Comparison of ENCODE assay signal across 12 cellular contexts in the genomic region with DNA sequence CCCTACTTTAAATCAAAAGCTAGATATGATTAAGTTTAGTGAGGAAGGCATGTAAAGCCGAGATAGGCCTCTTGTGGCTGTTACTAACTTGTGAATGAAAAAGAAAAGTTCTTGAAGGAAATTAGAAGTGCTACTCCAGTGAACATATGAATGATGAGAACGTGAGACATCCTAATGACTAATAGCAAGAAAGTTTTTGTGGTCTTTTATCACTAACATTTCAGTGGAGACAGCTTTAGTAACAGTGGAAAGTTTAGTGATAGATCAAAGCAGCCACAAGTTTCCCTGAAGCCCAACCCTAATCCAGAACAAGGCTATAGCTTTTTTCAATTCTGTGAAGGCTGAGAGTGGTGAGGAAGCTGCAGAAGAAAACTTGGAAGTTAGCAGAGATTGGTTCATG.
DNase-seq lines count a peak whose midpoint lies in the region; ATAC-seq and TF ChIP-seq lines count a peak whose summit lies in the region.
"Had no signal": no experiment of that assay in that cellular context is flagged by ENCODE, and none has a peak within 500 bp of the region (broad histone marks: within the 10 kb centered on the region; RNA-seq: fewer than 3 reads in every experiment).

No MANE protein-coding gene starts in this region.

- no peak for TF ChIP-seq CTCF in GM10248 (IDR thresholded peaks at IDR 0.05; ENCODE audit: control extremely low read depth, extremely low read depth, low read depth, missing control alignments)
- TF ChIP-seq CTCF in Calu3 (IDR thresholded peaks at IDR 0.05; ENCODE audit: unreplicated experiment): no peak
- no peak for TF ChIP-seq CTCF in colonic mucosa (IDR thresholded peaks at IDR 0.05)

- H3K4me1 Mint-ChIP-seq in Calu3 (ENCODE audit: low read depth, unreplicated experiment): peaks cover 7% of the 10 kb centered on the region

- H3K36me3 Mint-ChIP-seq in Calu3 (ENCODE audit: insufficient read depth, unreplicated experiment): no peaks in the 10 kb centered on the region
- H3K36me3 Mint-ChIP-seq: brain had no signal

- DNase-seq in GM10248 (ENCODE audit: extremely low spot score) (peak; percentile 10), RPMI7951 (ENCODE audit: low read depth) (peak; percentile 14), fibroblast of peridontal ligament (ENCODE audit: extremely low read depth) (peak; percentile 4), ureter (ENCODE audit: low spot score) (no peak), hypothalamus (lab: John Stamatoyannopoulos, UW) (no peak), Calu3 (no peak), colonic mucosa (no peak)
- DNase-seq: NCI-H1417 treated with DMSO at 0.1 percent for 48 hours, SW 1271, upper lobe of left lung had no signal

- H3K9ac ChIP-seq in colonic mucosa (ENCODE audit: low read depth in 2 of 2, low read length in 2 of 2): no peak overlapping the region

- H3K27me3 ChIP-seq in colonic mucosa: no peaks in the 10 kb centered on the region
- H3K27me3 ChIP-seq: upper lobe of left lung had no signal

- no peak overlapping the region for H3K4me3 ChIP-seq in colonic mucosa
- H3K4me3 ChIP-seq: upper lobe of left lung had no signal

- BruUV-seq in Calu3 (replicated peaks; lab: Mats Ljungman, UMichigan): no TSS peak

- CTCF ChIA-PET in GM10248 (lab: Yijun Ruan, JAX) (interaction anchor here (1.1 to 1.6 kb wide), 4 partner anchors 33 to 477 kb away, joined by 3 to 5 read pairs (median 4); no protein-coding TSS in a partner anchor), Calu3 (lab: Charles Lee) (no interaction called here)

- no peak overlapping the region for H3K27ac ChIP-seq in colonic mucosa
- H3K27ac ChIP-seq: upper lobe of left lung had no signal

- no peak overlapping the region for H3K4me3 Mint-ChIP-seq in Calu3 (ENCODE audit: low read depth, unreplicated experiment)
- H3K4me3 Mint-ChIP-seq: brain had no signal

- intact Hi-C loops in Calu3 (cut with micrococcal nuclease; ENCODE audit: unreplicated experiment) (no loop called here), colonic mucosa (cut with DNase I) (loop anchor here (10.0 kb wide), 1 partner anchor 476 kb away; no protein-coding TSS in a partner anchor)

- no peak overlapping the region for H3K27ac Mint-ChIP-seq in Calu3 (ENCODE audit: unreplicated experiment)
- H3K27ac Mint-ChIP-seq: brain had no signal

- no peaks in the 10 kb centered on the region for H3K36me3 ChIP-seq in colonic mucosa
- H3K36me3 ChIP-seq: upper lobe of left lung had no signal

- no peaks in the 10 kb centered on the region for H3K4me1 ChIP-seq in colonic mucosa

- H3K9me3 Mint-ChIP-seq in Calu3 (ENCODE audit: low read depth, unreplicated experiment): no peaks in the 10 kb centered on the region
- H3K9me3 Mint-ChIP-seq: brain had no signal

- no peaks in the 10 kb centered on the region for H3K27me3 Mint-ChIP-seq in Calu3 (ENCODE audit: unreplicated experiment)
- H3K27me3 Mint-ChIP-seq: brain had no signal

- peak; percentile 63 for ATAC-seq in GM21367 (IDR thresholded peaks at IDR 0.05; ENCODE audit: unreplicated experiment)

- POLR2A ChIA-PET in GM10248 (lab: Yijun Ruan, JAX): no interaction called here

- no peaks in the 10 kb centered on the region for H3K9me3 ChIP-seq in colonic mucosa
- H3K9me3 ChIP-seq: upper lobe of left lung had no signal

Comparison
In these comparisons a context has a peak if more than half of its experiments do, and no peak if none do; other contexts are left out.
1. DNase-seq: peak in GM10248 (single experiment), RPMI7951 (single experiment) and fibroblast of peridontal ligament (single experiment); none in ureter (single experiment), hypothalamus (0 of 51), Calu3 (single experiment) and colonic mucosa (single experiment).